ENCODE assay signal across 17 cellular contexts in the genomic region with DNA sequence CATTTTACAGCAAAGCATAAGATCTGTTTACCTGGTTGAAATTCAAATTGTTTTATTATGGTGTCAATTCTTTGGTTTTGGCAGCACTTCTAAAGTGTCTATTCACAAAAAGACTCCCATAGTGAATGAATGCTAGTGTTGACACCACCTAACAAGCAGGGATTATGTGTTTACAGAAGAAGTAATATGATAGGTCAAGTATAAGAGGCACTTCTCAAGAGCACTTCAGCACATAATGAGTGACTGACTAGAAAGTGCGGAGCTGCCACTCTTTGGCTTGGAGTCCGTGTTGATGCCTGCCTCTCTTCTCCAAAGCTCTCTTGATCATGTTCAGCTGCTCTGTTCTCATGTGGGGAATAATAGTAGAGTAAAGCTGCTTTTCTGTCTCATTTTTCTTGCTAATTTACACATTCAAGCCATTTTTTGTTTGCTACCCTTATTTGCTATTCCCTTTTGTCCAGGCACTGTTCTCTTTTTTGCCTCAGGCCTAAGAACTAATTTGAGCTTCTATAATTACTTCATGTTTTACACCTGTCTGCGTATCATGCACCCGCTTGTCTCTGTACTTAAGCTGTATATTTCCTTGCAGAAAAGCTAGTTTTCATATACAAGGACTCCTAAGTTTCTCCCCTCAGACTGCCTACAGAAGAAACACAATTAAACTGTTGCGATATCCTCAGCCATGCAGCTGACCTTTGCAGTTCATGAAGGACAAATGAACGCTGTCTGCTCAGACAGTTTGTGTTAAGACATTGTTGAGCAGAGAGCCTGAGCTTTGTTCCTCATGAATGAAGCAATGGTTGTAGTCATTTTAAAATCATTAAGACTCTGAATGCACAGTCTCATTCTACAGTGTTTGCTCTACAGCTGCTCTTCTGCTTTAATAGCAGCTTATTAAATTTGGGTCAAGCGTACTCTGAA. TPM values are rescaled to one million over a fixed set of nuclear protein-coding genes. Genes with fewer than 3 reads are reported as not detected.
DNase-seq lines count a peak whose midpoint lies in the region; ATAC-seq and TF ChIP-seq lines count a peak whose summit lies in the region.
"Had no signal": no experiment of that assay in that cellular context is flagged by ENCODE, and none has a peak within 500 bp of the region (broad histone marks: within the 10 kb centered on the region; RNA-seq: fewer than 3 reads in every experiment).

No MANE protein-coding gene starts in this region.

- no peaks in the 10 kb centered on the region for H3K9me3 ChIP-seq in right cardiac atrium (ENCODE audit: control insufficient read depth, low read length)
- H3K9me3 ChIP-seq: colonic mucosa, pancreas had no signal

- H3K4me3 Mint-ChIP-seq in activated CD4-positive, alpha-beta T cell treated with anti-CD3 and anti-CD28 coated beads, Interleukin-2, amount 10 ng/mL, durations not matched to agents 24 days and 14 days = no peak overlapping the region
- no peak overlapping the region for H3K4me3 Mint-ChIP-seq in mesothelial cell of epicardium

- no peaks in the 10 kb centered on the region for H3K36me3 Mint-ChIP-seq in activated CD4-positive, alpha-beta T cell treated with anti-CD3 and anti-CD28 coated beads, Interleukin-2, amount 10 ng/mL, durations not matched to agents 24 days and 14 days (ENCODE audit: low read depth)
- peaks cover 4% of the 10 kb centered on the region for H3K36me3 Mint-ChIP-seq in mesothelial cell of epicardium

- H3K9me3 Mint-ChIP-seq in activated CD4-positive, alpha-beta T cell treated with anti-CD3 and anti-CD28 coated beads, Interleukin-2, amount 10 ng/mL, durations not matched to agents 24 days and 14 days = no peaks in the 10 kb centered on the region
- peaks cover 12% of the 10 kb centered on the region for H3K9me3 Mint-ChIP-seq in mesothelial cell of epicardium

- 74% methylated on average over 7 of the region's 7 CpGs for WGBS in right cardiac atrium

- ATAC-seq in right cardiac atrium (peak; percentile 65 to 77), HG02759 (IDR thresholded peaks at IDR 0.05; ENCODE audit: unreplicated experiment) (no peak)
- ATAC-seq: pancreas, PC-3 had no signal

- H3K27me3 ChIP-seq in right cardiac atrium (ENCODE audit: control insufficient read depth, insufficient read depth) = no peaks in the 10 kb centered on the region
- H3K27me3 ChIP-seq: colonic mucosa, pancreas had no signal

- no peaks in the 10 kb centered on the region for H3K27me3 Mint-ChIP-seq in activated CD4-positive, alpha-beta T cell treated with anti-CD3 and anti-CD28 coated beads, Interleukin-2, amount 10 ng/mL, durations not matched to agents 24 days and 14 days
- H3K27me3 Mint-ChIP-seq in mesothelial cell of epicardium (ENCODE audit: low read depth) = no peaks in the 10 kb centered on the region

- TF ChIP-seq CTCF in mesothelial cell of epicardium (IDR thresholded peaks at IDR 0.05; ENCODE audit: unreplicated experiment) = no peak

- H3K4me1 ChIP-seq in right cardiac atrium (ENCODE audit: control insufficient read depth, insufficient read depth, low read length) = no peaks in the 10 kb centered on the region
- H3K4me1 ChIP-seq: colonic mucosa, pancreas had no signal

- H3K4me1 Mint-ChIP-seq in activated CD4-positive, alpha-beta T cell treated with anti-CD3 and anti-CD28 coated beads, Interleukin-2, amount 10 ng/mL, durations not matched to agents 24 days and 14 days = no peaks in the 10 kb centered on the region
- H3K4me1 Mint-ChIP-seq in mesothelial cell of epicardium = peaks cover 19% of the 10 kb centered on the region

- no peak overlapping the region for H3K27ac ChIP-seq in right cardiac atrium (ENCODE audit: low read length)
- H3K27ac ChIP-seq: colonic mucosa, pancreas had no signal

- H3K4me3 ChIP-seq in right cardiac atrium (ENCODE audit: low read length) = no peak overlapping the region
- H3K4me3 ChIP-seq: colonic mucosa, pancreas had no signal

- H3K27ac Mint-ChIP-seq in activated CD4-positive, alpha-beta T cell treated with anti-CD3 and anti-CD28 coated beads, Interleukin-2, amount 10 ng/mL, durations not matched to agents 24 days and 14 days = no peak overlapping the region
- no peak overlapping the region for H3K27ac Mint-ChIP-seq in mesothelial cell of epicardium

- intact Hi-C loops in right cardiac atrium (cut with DNase I) = no loop called here
- intact Hi-C loops in activated CD4-positive, alpha-beta T cell treated with anti-CD3 and anti-CD28 coated beads, Interleukin-2, amount 10 ng/mL, durations not matched to agents 24 days and 14 days (cut with micrococcal nuclease) = no loop called here

- DNase-seq in DMS153 (lab: John Stamatoyannopoulos, UW) (peak; percentile 96), NCI-H146 treated with DMSO at 0.1 percent for 48 hours (lab: John Stamatoyannopoulos, UW; ENCODE audit: unreplicated experiment) (peak; percentile 96), NCI-H524 (lab: John Stamatoyannopoulos, UW) (peak; percentile 95 to 96), right cardiac atrium (no peak), mesothelial cell of epicardium (ENCODE audit: low spot score in 2 of 2, unreplicated experiment in 2 of 2) (no peak)
- DNase-seq in activated CD4-positive, alpha-beta T cell treated with anti-CD3 and anti-CD28 coated beads, Interleukin-2, amount 10 ng/mL, durations not matched to agents 24 days and 14 days = no peak
- DNase-seq in stimulated activated CD4-positive, alpha-beta T cell treated with anti-CD3 and anti-CD28 coated beads, Interleukin-4, amount 100 ng/mL, for 4 hours = no peak
- DNase-seq: activated CD4-positive, alpha-beta T cell treated with anti-CD3 and anti-CD28 coated beads for 1 hour; colonic mucosa; mesenchymal stem cell; pancreas; PC-3; stimulated activated CD8-positive, alpha-beta memory T cell treated with anti-CD3 and anti-CD28 coated beads, Interleukin-4, amount 100 ng/mL, for 48 hours; T-helper 1 cell; trophoblast cell had no signal

RNA-seq across cellular contexts. Expression of gene MAB21L1, which starts 22.9 kb away (rescaled TPM):
- total RNA-seq in right cardiac atrium (under 1 TPM; 0.40 to 0.59 (median 0.56) TPM), mesothelial cell of epicardium (0.58 to 0.80 TPM (median 0.77 TPM) in 3 replicates)
- 0.57 TPM for polyA plus RNA-seq in right cardiac atrium
- total RNA-seq in activated CD4-positive, alpha-beta T cell treated with anti-CD3 and anti-CD28 coated beads, Interleukin-2, amount 10 ng/mL, durations not matched to agents 24 days and 14 days = not detected in 2 replicates
- total RNA-seq: MCF 10A, PC-3 had no signal

Comparison
In these comparisons a context has a peak if more than half of its experiments do, and no peak if none do; other contexts are left out.
1. DNase-seq: peak in DMS153 (single experiment), NCI-H146 treated with DMSO at 0.1 percent for 48 hours (single experiment) and NCI-H524 (2 of 2); none in right cardiac atrium (0 of 3), activated CD4-positive, alpha-beta T cell treated with anti-CD3 and anti-CD28 coated beads, Interleukin-2, amount 10 ng/mL, durations not matched to agents 24 days and 14 days (single experiment), stimulated activated CD4-positive, alpha-beta T cell treated with anti-CD3 and anti-CD28 coated beads, Interleukin-4, amount 100 ng/mL, for 4 hours (0 of 2) and mesothelial cell of epicardium (0 of 2).